Comparison of ENCODE assay signal across 8 cellular contexts in genomic region chr12:117874842-117875434, GRCh38.
DNase-seq lines count a peak whose midpoint lies in the region; ATAC-seq and TF ChIP-seq lines count a peak whose summit lies in the region.

No MANE protein-coding gene starts in this region.

- peak overlapping the region in 3 of 8 donors; percentile 19 to 66 (median 38) for H3K27ac Mint-ChIP-seq in CD8-positive, alpha-beta memory T cell
- H3K27ac Mint-ChIP-seq in activated B cell treated with CpG ODN at 0.5 μM for 24 hours: no peak overlapping the region

- CTCF ChIA-PET in CD8-positive, alpha-beta memory T cell (lab: Charles Lee): interaction anchor here (0.6 to 2.1 kb wide), 7 partner anchors 9 to 598 kb away, joined by 3 to 6 read pairs (median 3); no protein-coding TSS in a partner anchor
- CTCF ChIA-PET in activated B cell treated with CpG ODN at 0.5 μM for 24 hours (lab: Charles Lee): interaction anchor here (0.7 to 2.0 kb wide), 4 partner anchors 18 to 501 kb away, joined by 3 to 12 read pairs (median 4); partner anchors contain the start of gene SUDS3

- H3K9me3 ChIP-seq in CD8-positive, alpha-beta memory T cell (ENCODE audit: low read length): no peaks in the 10 kb centered on the region

- no peak overlapping the region for H3K4me3 ChIP-seq in CD8-positive, alpha-beta memory T cell (ENCODE audit: low read length)
- H3K4me3 ChIP-seq in cardiac fibroblast (replicated peaks in 1 of 2; ENCODE audit: low read depth in 2 of 2, low read length in 2 of 2): no peak overlapping the region

- H3K27ac ChIP-seq in CD8-positive, alpha-beta memory T cell (ENCODE audit: low read depth, low read length): no peak overlapping the region

- H3K36me3 Mint-ChIP-seq in CD8-positive, alpha-beta memory T cell: no peaks in the 10 kb centered on the region
- H3K36me3 Mint-ChIP-seq in activated B cell treated with CpG ODN at 0.5 μM for 24 hours (ENCODE audit: low read depth): no peaks in the 10 kb centered on the region

- peaks cover 3% of the 10 kb centered on the region for H3K27me3 ChIP-seq in CD8-positive, alpha-beta memory T cell (ENCODE audit: insufficient read depth, low read length, poor library complexity, severe bottlenecking)

- H3K36me3 ChIP-seq in CD8-positive, alpha-beta memory T cell (ENCODE audit: insufficient read depth, low read length): no peaks in the 10 kb centered on the region

- peak; percentile 29 to 66 (median 35) for DNase-seq in CD8-positive, alpha-beta memory T cell
- peak; percentile 51 for DNase-seq in NCI-H2029 treated with DMSO at 0.1 percent for 48 hours (lab: John Stamatoyannopoulos, UW)
- peak; percentile 44 for DNase-seq in activated B cell treated with CpG ODN at 0.5 μM for 24 hours
- peak; percentile 65 to 69 for DNase-seq in cardiac fibroblast (ENCODE audit: low read depth in 2 of 2)
- peak; percentile 48 to 75 for DNase-seq in left colon
- peak; percentile 73 to 79 for DNase-seq in stimulated activated CD4-positive, alpha-beta T cell treated with anti-CD3 and anti-CD28 coated beads, Interleukin-2, amount 100 ng/mL, for 48 hours

- H3K27me3 Mint-ChIP-seq in CD8-positive, alpha-beta memory T cell: peaks cover 10 to 29% of the 10 kb centered on the region in 2 donors
- H3K27me3 Mint-ChIP-seq in activated B cell treated with CpG ODN at 0.5 μM for 24 hours: peaks cover 13% of the 10 kb centered on the region

- ATAC-seq in GM21786 (IDR thresholded peaks at IDR 0.05; ENCODE audit: unreplicated experiment) (peak; percentile 64), activated B cell treated with CpG ODN at 0.5 μM for 24 hours (ENCODE audit: low read depth) (peak; percentile 73), left colon (peak; percentile 90), HG03460 (IDR thresholded peaks at IDR 0.05; ENCODE audit: unreplicated experiment) (no peak)

- no peaks in the 10 kb centered on the region for H3K4me1 ChIP-seq in CD8-positive, alpha-beta memory T cell (ENCODE audit: insufficient read depth, low read length)

- H3K4me3 Mint-ChIP-seq in CD8-positive, alpha-beta memory T cell: no peak overlapping the region
- H3K4me3 Mint-ChIP-seq in activated B cell treated with CpG ODN at 0.5 μM for 24 hours: no peak overlapping the region

- peak; percentile 39 for TF ChIP-seq CTCF in activated B cell treated with CpG ODN at 0.5 μM for 24 hours (IDR thresholded peaks at IDR 0.05)
- TF ChIP-seq CTCF in cardiac fibroblast (IDR thresholded peaks at IDR 0.05; ENCODE audit: low read depth, low read length): peak; percentile 82

- POLR2A ChIA-PET in CD8-positive, alpha-beta memory T cell (lab: Charles Lee): no interaction called here
- POLR2A ChIA-PET in activated B cell treated with CpG ODN at 0.5 μM for 24 hours (lab: Charles Lee): interaction anchor here (1.1 kb wide), 1 partner anchor 472 kb away, joined by 3 read pairs; no protein-coding TSS in a partner anchor

- H3K9me3 Mint-ChIP-seq in CD8-positive, alpha-beta memory T cell: no peaks in the 10 kb centered on the region
- no peaks in the 10 kb centered on the region for H3K9me3 Mint-ChIP-seq in activated B cell treated with CpG ODN at 0.5 μM for 24 hours

- peaks cover 9 to 17% (median 13%) of the 10 kb centered on the region in 3 donors for H3K4me1 Mint-ChIP-seq in CD8-positive, alpha-beta memory T cell
- peaks cover 8% of the 10 kb centered on the region for H3K4me1 Mint-ChIP-seq in activated B cell treated with CpG ODN at 0.5 μM for 24 hours

- intact Hi-C loops in activated B cell treated with CpG ODN at 0.5 μM for 24 hours (cut with micrococcal nuclease) (loop anchor here (2.0 to 5.0 kb wide), 2 partner anchors 142 to 502 kb away; partner anchors contain the start of genes RFC5 and SUDS3), left colon (cut with DNase I, micrococcal nuclease) (loop anchor here in 1 of 2 donors (10.0 kb wide), 1 partner anchor 160 kb away; no protein-coding TSS in a partner anchor)
